ENCODE assay signal across 13 cellular contexts in genomic region chr3:177832862-177833261, GRCh38.
DNase-seq lines count a peak whose midpoint lies in the region; ATAC-seq and TF ChIP-seq lines count a peak whose summit lies in the region.
"Had no signal": no experiment of that assay in that cellular context is flagged by ENCODE, and none has a peak within 500 bp of the region (broad histone marks: within the 10 kb centered on the region; RNA-seq: fewer than 3 reads in every experiment).

No MANE protein-coding gene starts in this region.

- no peaks in the 10 kb centered on the region for H3K36me3 ChIP-seq in adipocyte (ENCODE audit: control insufficient read depth, insufficient read depth, low read length, severe bottlenecking)
- H3K36me3 ChIP-seq in thyroid gland: no peaks in the 10 kb centered on the region
- H3K36me3 ChIP-seq: lower lobe of right lung had no signal

- DNase-seq in G401 (ENCODE audit: low spot score): peak; percentile 93
- DNase-seq in NCI-H2081 treated with DMSO at 0.1 percent for 48 hours (lab: John Stamatoyannopoulos, UW): peak; percentile 97
- DNase-seq in adipocyte (ENCODE audit: low read depth): peak; percentile 31
- DNase-seq in left ventricle myocardium superior: no peak
- no peak for DNase-seq in GDM1 (lab: John Stamatoyannopoulos, UW)
- DNase-seq in thyroid gland: no peak
- DNase-seq in activated CD4-positive, alpha-beta T cell treated with anti-CD3 and anti-CD28 coated beads for 48 hours: no peak
- DNase-seq: activated CD4-positive, alpha-beta T cell treated with anti-CD3 and anti-CD28 coated beads for 4 hours; CD4-positive, CD25-positive, alpha-beta regulatory T cell; effector CD8-positive, alpha-beta T cell; lower lobe of right lung; PC-3 had no signal

- TF ChIP-seq CTCF in thyroid gland (IDR thresholded peaks at IDR 0.05): no peak

- H3K27ac ChIP-seq in thyroid gland: no peak overlapping the region
- H3K27ac ChIP-seq: lower lobe of right lung had no signal

- in situ Hi-C loops in G401 (cut with HindIII; ENCODE audit: low sequenced_read_pairs): no loop called here

- H3K4me3 ChIP-seq in adipocyte (ENCODE audit: low read length): no peak overlapping the region
- no peak overlapping the region for H3K4me3 ChIP-seq in thyroid gland (replicated peaks in 1 of 3)
- H3K4me3 ChIP-seq: lower lobe of right lung had no signal

- no peak for TF ChIP-seq POLR2A in thyroid gland (IDR thresholded peaks at IDR 0.05)

- WGBS in thyroid gland, 2 donors: 49% methylated on average over 2 of the region's 2 CpGs

- intact Hi-C loops in left ventricle myocardium superior (cut with micrococcal nuclease): no loop called here
- intact Hi-C loops in thyroid gland (cut with DNase I): no loop called here

- no peaks in the 10 kb centered on the region for H3K9me3 ChIP-seq in adipocyte (ENCODE audit: control insufficient read depth, low read length)
- H3K9me3 ChIP-seq in thyroid gland: no peaks in the 10 kb centered on the region
- H3K9me3 ChIP-seq: lower lobe of right lung had no signal

- ATAC-seq in left ventricle myocardium superior (peak; percentile 33), HG03521 (IDR thresholded peaks at IDR 0.05; ENCODE audit: unreplicated experiment) (no peak)
- ATAC-seq: lower lobe of right lung, PC-3 had no signal

- H3K27me3 ChIP-seq in adipocyte (replicated peaks; ENCODE audit: control insufficient read depth, insufficient read depth, low read length) (no peaks in the 10 kb centered on the region), thyroid gland (no peaks in the 10 kb centered on the region)

- peaks cover 84% of the 10 kb centered on the region for H3K4me1 ChIP-seq in adipocyte (ENCODE audit: control insufficient read depth, insufficient read depth, low read length)
- peaks cover 14 to 26% of the 10 kb centered on the region in 2 donors for H3K4me1 ChIP-seq in thyroid gland

- peak overlapping the region; percentile 35 for H3K9ac ChIP-seq in adipocyte (ENCODE audit: low read length)

Comparison
In these comparisons a context has a peak if more than half of its experiments do, and no peak if none do; other contexts are left out.
1. DNase-seq: peak in G401 (single experiment), NCI-H2081 treated with DMSO at 0.1 percent for 48 hours (single experiment) and adipocyte (single experiment); none in left ventricle myocardium superior (single experiment), GDM1 (single experiment), thyroid gland (0 of 2) and activated CD4-positive, alpha-beta T cell treated with anti-CD3 and anti-CD28 coated beads for 48 hours (single experiment).